Comparison of ENCODE assay signal across 9 cellular contexts in genomic region chr12:14802961-14803829, GRCh38. TPM values are rescaled to one million over a fixed set of nuclear protein-coding genes. Genes with fewer than 3 reads are reported as not detected.
DNase-seq lines count a peak whose midpoint lies in the region; ATAC-seq and TF ChIP-seq lines count a peak whose summit lies in the region.
"Had no signal": no experiment of that assay in that cellular context is flagged by ENCODE, and none has a peak within 500 bp of the region (broad histone marks: within the 10 kb centered on the region; RNA-seq: fewer than 3 reads in every experiment).

A gene with protein sequence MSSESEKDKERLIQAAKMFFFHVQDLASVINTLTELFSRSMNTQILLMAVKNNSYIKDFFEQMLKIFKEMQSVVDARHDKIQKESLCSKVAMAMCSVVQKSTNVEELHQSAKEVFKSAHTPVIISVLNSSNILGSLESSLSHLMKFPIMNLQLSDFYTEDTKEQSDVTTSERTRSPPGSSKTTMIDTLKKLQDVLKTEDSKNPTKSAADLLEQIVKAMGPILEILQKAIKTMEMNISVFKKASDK (plus strand): TSS chr12:14803670. CDS start chr12:14822936, 19,266 bp downstream.
Gene WBP11 (minus strand): TSS chr12:14803478. CDS start chr12:14801383, 2,095 bp downstream.

- H3K36me3 Mint-ChIP-seq in activated B cell treated with CpG ODN at 0.5 μM for 24 hours (ENCODE audit: low read depth) = peaks cover 26% of the 10 kb centered on the region
- peaks cover 17% of the 10 kb centered on the region for H3K36me3 Mint-ChIP-seq in central memory CD8-positive, alpha-beta T cell (ENCODE audit: insufficient read depth)

- no peaks in the 10 kb centered on the region for H3K9me3 Mint-ChIP-seq in activated B cell treated with CpG ODN at 0.5 μM for 24 hours
- H3K9me3 Mint-ChIP-seq in central memory CD8-positive, alpha-beta T cell = no peaks in the 10 kb centered on the region
- H3K9me3 Mint-ChIP-seq: T-helper 1 cell treated with Interleukin-12 subunit alpha and Interleukin-12 subunit beta and Interleukin-4 antibody, amounts not matched to agents 30 μg/mL and 1 μg/mL, for 36 hours had no signal

- H3K27me3 Mint-ChIP-seq in activated B cell treated with CpG ODN at 0.5 μM for 24 hours = no peaks in the 10 kb centered on the region
- H3K27me3 Mint-ChIP-seq in central memory CD8-positive, alpha-beta T cell = no peaks in the 10 kb centered on the region

- peak; percentile 99 for DNase-seq in AG10803 (ENCODE audit: low read depth)
- peak; percentile 99 for DNase-seq in NCI-H226
- DNase-seq in activated B cell treated with CpG ODN at 0.5 μM for 24 hours = peak; percentile 74
- DNase-seq in central memory CD8-positive, alpha-beta T cell (ENCODE audit: low spot score in 2 of 2) = peak; percentile 66 to 85
- DNase-seq in inferior parietal cortex (ENCODE audit: extremely low spot score) = peak; percentile 99
- DNase-seq in smooth muscle cell of the brain vasculature (ENCODE audit: low read depth, low spot score) = peak; percentile 97

- TF ChIP-seq CTCF in AG10803 (conservative IDR thresholded peaks at IDR 0.05; ENCODE audit: low read length) (no peak), activated B cell treated with CpG ODN at 0.5 μM for 24 hours (IDR thresholded peaks at IDR 0.05) (no peak)

- peak within 1 kb of the TSS; percentile 83 for H3K4me3 ChIP-seq in AG10803 (ENCODE audit: low read length)

- POLR2A ChIA-PET in activated B cell treated with CpG ODN at 0.5 μM for 24 hours (lab: Charles Lee) = interaction anchor here (0.6 to 6.5 kb wide), 19 partner anchors 8 to 618 kb away, joined by 3 to 141 read pairs (median 4); partner anchors contain the start of gene ATF7IP

- CTCF ChIA-PET in activated B cell treated with CpG ODN at 0.5 μM for 24 hours (lab: Charles Lee) = interaction anchor here (0.6 to 1.6 kb wide), 2 partner anchors 30 to 192 kb away, joined by 4 read pairs; no protein-coding TSS in a partner anchor

- ATAC-seq in GM19025 (IDR thresholded peaks at IDR 0.05; ENCODE audit: low read depth, unreplicated experiment) (peak; percentile 97), HG03196 (IDR thresholded peaks at IDR 0.05; ENCODE audit: unreplicated experiment) (peak; percentile 99), activated B cell treated with CpG ODN at 0.5 μM for 24 hours (ENCODE audit: low read depth) (peak; percentile 95)
- peak; percentile 97 for ATAC-seq in central memory CD8-positive, alpha-beta T cell (replicated peaks; ENCODE audit: extremely low read depth, poor library complexity, severe bottlenecking)

- H3K4me3 Mint-ChIP-seq in activated B cell treated with CpG ODN at 0.5 μM for 24 hours = no peak within 1 kb of the TSS
- no peak within 1 kb of the TSS for H3K4me3 Mint-ChIP-seq in central memory CD8-positive, alpha-beta T cell

- peaks cover 17% of the 10 kb centered on the region for H3K4me1 Mint-ChIP-seq in activated B cell treated with CpG ODN at 0.5 μM for 24 hours
- H3K4me1 Mint-ChIP-seq in central memory CD8-positive, alpha-beta T cell = peaks cover 13% of the 10 kb centered on the region

- intact Hi-C loops in activated B cell treated with CpG ODN at 0.5 μM for 24 hours (cut with micrococcal nuclease) = loop anchor here (1.0 to 10.0 kb wide), 9 partner anchors 29 to 1079 kb away; partner anchors contain the start of genes ARHGDIB and STRAP

- H3K27ac Mint-ChIP-seq in activated B cell treated with CpG ODN at 0.5 μM for 24 hours = no peak within 1 kb of the TSS
- H3K27ac Mint-ChIP-seq in central memory CD8-positive, alpha-beta T cell (ENCODE audit: low read depth) = no peak within 1 kb of the TSS
- H3K27ac Mint-ChIP-seq: T-helper 1 cell treated with Interleukin-12 subunit alpha and Interleukin-12 subunit beta and Interleukin-4 antibody, amounts not matched to agents 30 μg/mL and 1 μg/mL, for 36 hours had no signal

RNA-seq across cellular contexts. Expression of the first gene that starts in this region (rescaled TPM):
- total RNA-seq in activated B cell treated with CpG ODN at 0.5 μM for 24 hours = 0.64 and 0.69 TPM in 2 replicates

RNA-seq across cellular contexts. Expression of gene WBP11, which starts in this region (rescaled TPM):
- 86.3 and 89.4 TPM in 2 replicates for total RNA-seq in activated B cell treated with CpG ODN at 0.5 μM for 24 hours

Comparison
In these comparisons a context has a peak if more than half of its experiments do, and no peak if none do; other contexts are left out.
1. Peak in every context shown above with its lines: DNase-seq, ATAC-seq and H3K4me3 ChIP-seq.